Comparison of ENCODE assay signal across 1 cellular context in genomic region chr2:168135121-168135520, GRCh38.
TF ChIP-seq lines count a peak whose summit lies in the region.

No MANE protein-coding gene starts in this region.

TF ChIP-seq in HepG2, 621 proteins besides CTCF, POLR2A, EP300 and RAD21 (continued from another document):
- TF ChIP-seq AFF4 (CRISPR knock-in tag; IDR thresholded peaks at IDR 0.05) (no peak), ZBTB10 (CRISPR knock-in tag; IDR thresholded peaks at IDR 0.05; ENCODE audit: borderline replicate concordance) (no peak), CBX1 (IDR thresholded peaks at IDR 0.05; ENCODE audit: low read depth) (no peak), ZNF512B (CRISPR knock-in tag; IDR thresholded peaks at IDR 0.05; ENCODE audit: borderline replicate concordance) (no peak), ZFX (CRISPR knock-in tag; IDR thresholded peaks at IDR 0.05; ENCODE audit: low read depth) (no peak), ZNF260 (CRISPR knock-in tag; IDR thresholded peaks at IDR 0.05; ENCODE audit: borderline replicate concordance, low read depth) (no peak), ZNF710 (CRISPR knock-in tag; IDR thresholded peaks at IDR 0.05; ENCODE audit: borderline replicate concordance) (no peak), ZNF501 (CRISPR knock-in tag; IDR thresholded peaks at IDR 0.05) (no peak), NR2C2 (CRISPR knock-in tag; IDR thresholded peaks at IDR 0.05; ENCODE audit: borderline replicate concordance) (no peak), ZSCAN25 (CRISPR knock-in tag; IDR thresholded peaks at IDR 0.05) (no peak), GTF2F1 (IDR thresholded peaks at IDR 0.05; ENCODE audit: low read length) (no peak), ZNF329 (CRISPR knock-in tag; IDR thresholded peaks at IDR 0.05; ENCODE audit: low read depth) (no peak), PHB2 (IDR thresholded peaks at IDR 0.05; ENCODE audit: partially characterized antibody) (no peak)
